In genomic region chrX:86047174-86047991, GRCh38 we compare ENCODE assay signal across 8 cellular contexts. TPM values are rescaled to one million over a fixed set of nuclear protein-coding genes. Genes with fewer than 3 reads are reported as not detected.
DNase-seq lines count a peak whose midpoint lies in the region; ATAC-seq, FAIRE-seq and TF ChIP-seq lines count a peak whose summit lies in the region.

Gene CHM, minus strand, starts transcription at chrX:86047558. Its CDS starts 26 bp downstream, at chrX:86047532.

- no peak within 1 kb of the TSS for H3K27ac Mint-ChIP-seq in T-helper 17 cell

- no peak for TF ChIP-seq CTCF in kidney (IDR thresholded peaks at IDR 0.05; ENCODE audit: borderline replicate concordance, extremely low read depth, insufficient read depth)

- H3K4me3 Mint-ChIP-seq in T-helper 17 cell = no peak within 1 kb of the TSS

- no peaks in the 10 kb centered on the region for H3K36me3 ChIP-seq in kidney (ENCODE audit: control insufficient read depth in 1 of 2, insufficient read depth in 2 of 2, low read length in 2 of 2)

- peak within 1 kb of the TSS; percentile 89 to 96 for H3K4me3 ChIP-seq in kidney (ENCODE audit: low read length in 2 of 2)

- H3K4me1 Mint-ChIP-seq in T-helper 17 cell = peaks cover 4% of the 10 kb centered on the region

- peak; percentile 98 for ATAC-seq in GM18861 (IDR thresholded peaks at IDR 0.05; ENCODE audit: unreplicated experiment)
- peak; percentile 99 for ATAC-seq in HG03064 (IDR thresholded peaks at IDR 0.05; ENCODE audit: low read depth, unreplicated experiment)
- peak; percentile 96 for ATAC-seq in T-helper 17 cell

- peak within 1 kb of the TSS; percentile 90 for H3K27ac ChIP-seq in kidney (ENCODE audit: low read depth in 2 of 2, low read length in 2 of 2)

- no peaks in the 10 kb centered on the region for H3K4me1 ChIP-seq in kidney (ENCODE audit: control insufficient read depth in 1 of 2, insufficient read depth in 1 of 2, low read depth in 1 of 2, low read length in 2 of 2)

- peak within 1 kb of the TSS; percentile 39 to 94 for H3K9ac ChIP-seq in kidney (ENCODE audit: low read length in 2 of 2)

- intact Hi-C loops in kidney (cut with DNase I) = no loop called here

- H3K9me3 ChIP-seq in T-helper 17 cell (ENCODE audit: control insufficient read depth, low read length, poor library complexity, severe bottlenecking) = no peaks in the 10 kb centered on the region
- H3K9me3 ChIP-seq in kidney (ENCODE audit: control insufficient read depth in 1 of 2, low read length in 2 of 2) = no peaks in the 10 kb centered on the region

- H3K36me3 Mint-ChIP-seq in T-helper 17 cell (ENCODE audit: low read depth) = no peaks in the 10 kb centered on the region

- H3K27me3 Mint-ChIP-seq in T-helper 17 cell = no peaks in the 10 kb centered on the region

- peak; percentile 62 for FAIRE-seq in kidney (lab: Jason Lieb, UNC)

- peak; percentile 21 to 27 (median 26) for DNase-seq in T-helper 17 cell
- DNase-seq in central memory CD4-positive, alpha-beta T cell = peak; percentile 73
- DNase-seq in kidney = peak; percentile 68
- DNase-seq in stimulated activated CD4-positive, alpha-beta T cell treated with anti-CD3 and anti-CD28 coated beads, Interleukin-1b, Interleukin-23, amount 100 ng/mL, for 24 hours (ENCODE audit: low read depth in 4 of 4, low spot score in 1 of 4) = peak; percentile 14 to 36 (median 23)
- DNase-seq in hippocampal formation (lab: John Stamatoyannopoulos, UW) = no peak
- DNase-seq in NCI-H345 treated with DMSO at 0.1 percent for 48 hours (lab: John Stamatoyannopoulos, UW; ENCODE audit: unreplicated experiment) = no peak

RNA-seq across cellular contexts. Expression of gene CHM, which starts in this region (rescaled TPM):
- total RNA-seq in T-helper 17 cell (10 to 100 TPM; 11.2 to 17.3 TPM), kidney (30.0 TPM)
- 11.8 TPM for polyA plus RNA-seq in kidney (ENCODE audit: insufficient read depth, low read depth, low replicate concordance)

Comparison
In these comparisons a context has a peak if more than half of its experiments do, and no peak if none do; other contexts are left out.
1. DNase-seq: peak in T-helper 17 cell (3 of 3), central memory CD4-positive, alpha-beta T cell (single experiment), kidney (single experiment) and stimulated activated CD4-positive, alpha-beta T cell treated with anti-CD3 and anti-CD28 coated beads, Interleukin-1b, Interleukin-23, amount 100 ng/mL, for 24 hours (4 of 4); none in hippocampal formation (0 of 2) and NCI-H345 treated with DMSO at 0.1 percent for 48 hours (single experiment).
2. Peak in every context shown above with its lines, with median percentiles within 50 percentile points of each other: ATAC-seq.